ENCODE assay signal across 1 cellular context in the genomic region with DNA sequence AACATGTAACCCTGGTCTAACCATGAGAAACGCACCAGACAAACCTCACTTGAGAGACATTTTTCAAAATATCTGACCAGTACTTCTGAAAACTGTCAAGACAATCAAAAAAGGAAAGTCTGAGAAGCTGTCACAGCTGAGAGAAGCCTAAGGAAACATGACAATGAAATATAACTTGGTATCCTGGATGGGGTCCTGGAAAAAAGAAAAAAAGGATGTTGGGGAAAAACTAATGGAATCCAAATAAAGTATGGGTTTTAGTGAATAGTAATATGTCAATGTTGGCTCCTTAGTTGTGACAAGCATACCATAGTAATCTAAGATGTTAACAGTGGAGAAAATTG.
TF ChIP-seq lines count a peak whose summit lies in the region.

No MANE protein-coding gene starts in this region.

TF ChIP-seq in K562, 482 proteins besides CTCF, POLR2A, EP300 and RAD21 (continued from another document):
- TF ChIP-seq, protein P1, sequence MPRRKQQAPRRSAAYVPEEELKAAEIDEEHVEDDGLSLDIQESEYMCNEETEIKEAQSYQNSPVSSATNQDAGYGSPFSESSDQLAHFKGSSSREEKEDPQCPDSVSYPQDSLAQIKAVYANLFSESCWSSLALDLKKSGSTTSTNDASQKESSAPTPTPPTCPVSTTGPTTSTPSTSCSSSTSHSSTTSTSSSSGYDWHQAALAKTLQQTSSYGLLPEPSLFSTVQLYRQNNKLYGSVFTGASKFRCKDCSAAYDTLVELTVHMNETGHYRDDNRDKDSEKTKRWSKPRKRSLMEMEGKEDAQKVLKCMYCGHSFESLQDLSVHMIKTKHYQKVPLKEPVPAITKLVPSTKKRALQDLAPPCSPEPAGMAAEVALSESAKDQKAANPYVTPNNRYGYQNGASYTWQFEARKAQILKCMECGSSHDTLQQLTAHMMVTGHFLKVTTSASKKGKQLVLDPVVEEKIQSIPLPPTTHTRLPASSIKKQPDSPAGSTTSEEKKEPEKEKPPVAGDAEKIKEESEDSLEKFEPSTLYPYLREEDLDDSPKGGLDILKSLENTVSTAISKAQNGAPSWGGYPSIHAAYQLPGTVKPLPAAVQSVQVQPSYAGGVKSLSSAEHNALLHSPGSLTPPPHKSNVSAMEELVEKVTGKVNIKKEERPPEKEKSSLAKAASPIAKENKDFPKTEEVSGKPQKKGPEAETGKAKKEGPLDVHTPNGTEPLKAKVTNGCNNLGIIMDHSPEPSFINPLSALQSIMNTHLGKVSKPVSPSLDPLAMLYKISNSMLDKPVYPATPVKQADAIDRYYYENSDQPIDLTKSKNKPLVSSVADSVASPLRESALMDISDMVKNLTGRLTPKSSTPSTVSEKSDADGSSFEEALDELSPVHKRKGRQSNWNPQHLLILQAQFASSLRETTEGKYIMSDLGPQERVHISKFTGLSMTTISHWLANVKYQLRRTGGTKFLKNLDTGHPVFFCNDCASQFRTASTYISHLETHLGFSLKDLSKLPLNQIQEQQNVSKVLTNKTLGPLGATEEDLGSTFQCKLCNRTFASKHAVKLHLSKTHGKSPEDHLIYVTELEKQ (CRISPR knock-in tag; IDR thresholded peaks at IDR 0.05), result no peak
- TF ChIP-seq, protein P2, sequence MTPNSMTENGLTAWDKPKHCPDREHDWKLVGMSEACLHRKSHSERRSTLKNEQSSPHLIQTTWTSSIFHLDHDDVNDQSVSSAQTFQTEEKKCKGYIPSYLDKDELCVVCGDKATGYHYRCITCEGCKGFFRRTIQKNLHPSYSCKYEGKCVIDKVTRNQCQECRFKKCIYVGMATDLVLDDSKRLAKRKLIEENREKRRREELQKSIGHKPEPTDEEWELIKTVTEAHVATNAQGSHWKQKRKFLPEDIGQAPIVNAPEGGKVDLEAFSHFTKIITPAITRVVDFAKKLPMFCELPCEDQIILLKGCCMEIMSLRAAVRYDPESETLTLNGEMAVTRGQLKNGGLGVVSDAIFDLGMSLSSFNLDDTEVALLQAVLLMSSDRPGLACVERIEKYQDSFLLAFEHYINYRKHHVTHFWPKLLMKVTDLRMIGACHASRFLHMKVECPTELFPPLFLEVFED (CRISPR knock-in tag; conservative IDR thresholded peaks at IDR 0.05), result 0 out of 2 replicates have a peak, but pooled peaks have one; percentile 65
- peak; percentile 1; the same call in 1 of the 2 replicates for TF ChIP-seq ZNF644 (tag; IDR thresholded peaks at IDR 0.05; ENCODE audit: low read depth)
- TF ChIP-seq, protein P3, sequence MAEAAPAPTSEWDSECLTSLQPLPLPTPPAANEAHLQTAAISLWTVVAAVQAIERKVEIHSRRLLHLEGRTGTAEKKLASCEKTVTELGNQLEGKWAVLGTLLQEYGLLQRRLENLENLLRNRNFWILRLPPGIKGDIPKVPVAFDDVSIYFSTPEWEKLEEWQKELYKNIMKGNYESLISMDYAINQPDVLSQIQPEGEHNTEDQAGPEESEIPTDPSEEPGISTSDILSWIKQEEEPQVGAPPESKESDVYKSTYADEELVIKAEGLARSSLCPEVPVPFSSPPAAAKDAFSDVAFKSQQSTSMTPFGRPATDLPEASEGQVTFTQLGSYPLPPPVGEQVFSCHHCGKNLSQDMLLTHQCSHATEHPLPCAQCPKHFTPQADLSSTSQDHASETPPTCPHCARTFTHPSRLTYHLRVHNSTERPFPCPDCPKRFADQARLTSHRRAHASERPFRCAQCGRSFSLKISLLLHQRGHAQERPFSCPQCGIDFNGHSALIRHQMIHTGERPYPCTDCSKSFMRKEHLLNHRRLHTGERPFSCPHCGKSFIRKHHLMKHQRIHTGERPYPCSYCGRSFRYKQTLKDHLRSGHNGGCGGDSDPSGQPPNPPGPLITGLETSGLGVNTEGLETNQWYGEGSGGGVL (CRISPR knock-in tag; IDR thresholded peaks at IDR 0.05), result no peak
- TF ChIP-seq, protein P4, sequence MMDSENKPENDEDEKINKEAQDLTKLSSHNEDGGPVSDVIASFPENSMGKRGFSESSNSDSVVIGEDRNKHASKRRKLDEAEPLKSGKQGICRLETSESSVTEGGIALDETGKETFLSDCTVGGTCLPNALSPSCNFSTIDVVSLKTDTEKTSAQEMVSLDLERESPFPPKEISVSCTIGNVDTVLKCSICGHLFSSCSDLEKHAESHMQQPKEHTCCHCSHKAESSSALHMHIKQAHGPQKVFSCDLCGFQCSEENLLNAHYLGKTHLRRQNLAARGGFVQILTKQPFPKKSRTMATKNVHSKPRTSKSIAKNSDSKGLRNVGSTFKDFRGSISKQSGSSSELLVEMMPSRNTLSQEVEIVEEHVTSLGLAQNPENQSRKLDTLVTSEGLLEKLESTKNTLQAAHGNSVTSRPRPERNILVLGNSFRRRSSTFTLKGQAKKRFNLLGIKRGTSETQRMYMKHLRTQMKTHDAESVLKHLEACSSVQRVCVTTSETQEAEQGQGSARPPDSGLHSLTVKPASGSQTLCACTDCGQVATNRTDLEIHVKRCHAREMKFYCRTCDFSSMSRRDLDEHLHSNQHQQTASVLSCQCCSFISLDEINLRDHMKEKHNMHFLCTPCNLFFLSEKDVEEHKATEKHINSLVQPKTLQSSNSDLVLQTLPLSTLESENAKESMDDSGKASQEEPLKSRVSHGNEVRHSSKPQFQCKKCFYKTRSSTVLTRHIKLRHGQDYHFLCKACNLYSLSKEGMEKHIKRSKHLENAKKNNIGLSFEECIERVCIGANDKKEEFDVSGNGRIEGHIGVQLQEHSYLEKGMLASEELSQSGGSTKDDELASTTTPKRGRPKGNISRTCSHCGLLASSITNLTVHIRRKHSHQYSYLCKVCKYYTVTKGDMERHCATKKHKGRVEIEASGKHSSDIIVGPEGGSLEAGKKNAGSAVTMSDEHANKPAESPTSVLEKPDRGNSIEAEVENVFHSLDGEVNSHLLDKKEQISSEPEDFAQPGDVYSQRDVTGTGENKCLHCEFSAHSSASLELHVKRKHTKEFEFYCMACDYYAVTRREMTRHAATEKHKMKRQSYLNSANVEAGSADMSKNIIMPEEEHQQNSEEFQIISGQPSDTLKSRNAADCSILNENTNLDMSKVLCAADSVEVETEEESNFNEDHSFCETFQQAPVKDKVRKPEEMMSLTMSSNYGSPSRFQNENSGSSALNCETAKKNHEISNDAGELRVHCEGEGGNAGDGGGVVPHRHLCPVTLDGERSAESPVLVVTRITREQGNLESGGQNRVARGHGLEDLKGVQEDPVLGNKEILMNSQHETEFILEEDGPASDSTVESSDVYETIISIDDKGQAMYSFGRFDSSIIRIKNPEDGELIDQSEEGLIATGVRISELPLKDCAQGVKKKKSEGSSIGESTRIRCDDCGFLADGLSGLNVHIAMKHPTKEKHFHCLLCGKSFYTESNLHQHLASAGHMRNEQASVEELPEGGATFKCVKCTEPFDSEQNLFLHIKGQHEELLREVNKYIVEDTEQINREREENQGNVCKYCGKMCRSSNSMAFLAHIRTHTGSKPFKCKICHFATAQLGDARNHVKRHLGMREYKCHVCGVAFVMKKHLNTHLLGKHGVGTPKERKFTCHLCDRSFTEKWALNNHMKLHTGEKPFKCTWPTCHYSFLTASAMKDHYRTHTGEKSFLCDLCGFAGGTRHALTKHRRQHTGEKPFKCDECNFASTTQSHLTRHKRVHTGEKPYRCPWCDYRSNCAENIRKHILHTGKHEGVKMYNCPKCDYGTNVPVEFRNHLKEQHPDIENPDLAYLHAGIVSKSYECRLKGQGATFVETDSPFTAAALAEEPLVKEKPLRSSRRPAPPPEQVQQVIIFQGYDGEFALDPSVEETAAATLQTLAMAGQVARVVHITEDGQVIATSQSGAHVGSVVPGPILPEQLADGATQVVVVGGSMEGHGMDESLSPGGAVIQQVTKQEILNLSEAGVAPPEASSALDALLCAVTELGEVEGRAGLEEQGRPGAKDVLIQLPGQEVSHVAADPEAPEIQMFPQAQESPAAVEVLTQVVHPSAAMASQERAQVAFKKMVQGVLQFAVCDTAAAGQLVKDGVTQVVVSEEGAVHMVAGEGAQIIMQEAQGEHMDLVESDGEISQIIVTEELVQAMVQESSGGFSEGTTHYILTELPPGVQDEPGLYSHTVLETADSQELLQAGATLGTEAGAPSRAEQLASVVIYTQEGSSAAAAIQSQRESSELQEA (IDR thresholded peaks at IDR 0.05; ENCODE audit: low read depth), result peak; percentile 16; the same call in 1 of the 2 replicates
- TF ChIP-seq MEF2D (tag; conservative IDR thresholded peaks at IDR 0.05; ENCODE audit: low read depth), result 0 out of 2 replicates have a peak, but pooled peaks have one; percentile 13
- TF ChIP-seq, protein P5, sequence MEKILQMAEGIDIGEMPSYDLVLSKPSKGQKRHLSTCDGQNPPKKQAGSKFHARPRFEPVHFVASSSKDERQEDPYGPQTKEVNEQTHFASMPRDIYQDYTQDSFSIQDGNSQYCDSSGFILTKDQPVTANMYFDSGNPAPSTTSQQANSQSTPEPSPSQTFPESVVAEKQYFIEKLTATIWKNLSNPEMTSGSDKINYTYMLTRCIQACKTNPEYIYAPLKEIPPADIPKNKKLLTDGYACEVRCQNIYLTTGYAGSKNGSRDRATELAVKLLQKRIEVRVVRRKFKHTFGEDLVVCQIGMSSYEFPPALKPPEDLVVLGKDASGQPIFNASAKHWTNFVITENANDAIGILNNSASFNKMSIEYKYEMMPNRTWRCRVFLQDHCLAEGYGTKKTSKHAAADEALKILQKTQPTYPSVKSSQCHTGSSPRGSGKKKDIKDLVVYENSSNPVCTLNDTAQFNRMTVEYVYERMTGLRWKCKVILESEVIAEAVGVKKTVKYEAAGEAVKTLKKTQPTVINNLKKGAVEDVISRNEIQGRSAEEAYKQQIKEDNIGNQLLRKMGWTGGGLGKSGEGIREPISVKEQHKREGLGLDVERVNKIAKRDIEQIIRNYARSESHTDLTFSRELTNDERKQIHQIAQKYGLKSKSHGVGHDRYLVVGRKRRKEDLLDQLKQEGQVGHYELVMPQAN (IDR thresholded peaks at IDR 0.05; ENCODE audit: borderline replicate concordance), result 0 out of 2 replicates have a peak, but pooled peaks have one; percentile 22
- 0 out of 2 replicates have a peak, but pooled peaks have one; percentile 11 for TF ChIP-seq ZC3H8 (IDR thresholded peaks at IDR 0.05)
- TF ChIP-seq, protein P6, sequence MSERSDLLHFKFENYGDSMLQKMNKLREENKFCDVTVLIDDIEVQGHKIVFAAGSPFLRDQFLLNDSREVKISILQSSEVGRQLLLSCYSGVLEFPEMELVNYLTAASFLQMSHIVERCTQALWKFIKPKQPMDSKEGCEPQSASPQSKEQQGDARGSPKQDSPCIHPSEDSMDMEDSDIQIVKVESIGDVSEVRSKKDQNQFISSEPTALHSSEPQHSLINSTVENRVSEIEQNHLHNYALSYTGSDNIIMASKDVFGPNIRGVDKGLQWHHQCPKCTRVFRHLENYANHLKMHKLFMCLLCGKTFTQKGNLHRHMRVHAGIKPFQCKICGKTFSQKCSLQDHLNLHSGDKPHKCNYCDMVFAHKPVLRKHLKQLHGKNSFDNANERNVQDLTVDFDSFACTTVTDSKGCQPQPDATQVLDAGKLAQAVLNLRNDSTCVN (CRISPR knock-in tag; IDR thresholded peaks at IDR 0.05), result 0 out of 2 replicates have a peak, but pooled peaks have one; percentile 11
- peak; percentile 77; the same call in 1 of the 2 replicates for TF ChIP-seq HBP1 (CRISPR knock-in tag; IDR thresholded peaks at IDR 0.05)
